2 cellular contexts compared by ENCODE assay signal in the genomic region with DNA sequence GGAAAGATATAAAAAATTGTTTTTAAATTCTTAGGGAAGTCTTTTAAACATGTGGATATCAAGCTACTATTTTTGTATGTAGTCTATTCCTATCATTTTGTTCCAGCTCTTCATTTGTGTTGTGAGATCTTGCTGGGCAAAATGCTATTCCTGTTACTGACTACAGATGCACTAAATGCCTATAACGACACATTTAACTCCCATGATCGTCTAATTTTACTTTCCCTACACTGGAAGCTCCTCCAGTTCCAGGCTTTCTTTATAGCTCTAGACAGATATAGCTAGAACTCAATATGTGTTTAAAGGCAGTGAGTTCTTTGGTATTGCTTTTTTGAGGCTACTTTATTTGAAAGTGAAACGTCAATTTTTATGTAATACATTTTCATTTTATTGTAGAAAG.
TF ChIP-seq lines count a peak whose summit lies in the region.

No MANE protein-coding gene starts in this region.

TF ChIP-seq in SK-N-SH, 30 proteins besides CTCF, POLR2A, EP300 and RAD21 (continued from another document):
- TF ChIP-seq REST (IDR thresholded peaks at IDR 0.05; ENCODE audit: low read depth, low read length) (no peak), RCOR1 (IDR thresholded peaks at IDR 0.05; ENCODE audit: low read length) (no peak), ELF1 (IDR thresholded peaks at IDR 0.05) (no peak), FOSL2 (IDR thresholded peaks at IDR 0.05; ENCODE audit: borderline replicate concordance, low read depth) (no peak), ZBTB33 (IDR thresholded peaks at IDR 0.05; ENCODE audit: borderline replicate concordance, low read depth) (no peak), FOXM1 (IDR thresholded peaks at IDR 0.05; ENCODE audit: low read depth) (no peak), GABPA (IDR thresholded peaks at IDR 0.05; ENCODE audit: low read depth) (no peak), RXRA (IDR thresholded peaks at IDR 0.05; ENCODE audit: borderline replicate concordance, low read depth) (no peak), MEF2A (IDR thresholded peaks at IDR 0.05; ENCODE audit: borderline replicate concordance, low read depth) (no peak), NRF1 (IDR thresholded peaks at IDR 0.05; ENCODE audit: low read depth, low read length) (no peak), JUND (IDR thresholded peaks at IDR 0.05) (no peak)
- TF ChIP-seq, protein P1, sequence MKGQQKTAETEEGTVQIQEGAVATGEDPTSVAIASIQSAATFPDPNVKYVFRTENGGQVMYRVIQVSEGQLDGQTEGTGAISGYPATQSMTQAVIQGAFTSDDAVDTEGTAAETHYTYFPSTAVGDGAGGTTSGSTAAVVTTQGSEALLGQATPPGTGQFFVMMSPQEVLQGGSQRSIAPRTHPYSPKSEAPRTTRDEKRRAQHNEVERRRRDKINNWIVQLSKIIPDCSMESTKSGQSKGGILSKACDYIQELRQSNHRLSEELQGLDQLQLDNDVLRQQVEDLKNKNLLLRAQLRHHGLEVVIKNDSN (IDR thresholded peaks at IDR 0.05; ENCODE audit: borderline replicate concordance, low read depth), result no peak

TF ChIP-seq in SK-N-SH treated with all-trans-retinoic acid at 6 μM for 48 hours, 23 proteins besides CTCF, POLR2A, EP300 and RAD21 (continued from another document):
- TF ChIP-seq GLIS3 (CRISPR knock-in tag; IDR thresholded peaks at IDR 0.05), result no peak
- TF ChIP-seq TCF4 (CRISPR knock-in tag; IDR thresholded peaks at IDR 0.05; ENCODE audit: borderline replicate concordance), result no peak
- no peak for TF ChIP-seq RARB (CRISPR knock-in tag; IDR thresholded peaks at IDR 0.05)
TF ChIP-seq in SK-N-SH treated with all-trans-retinoic acid at 6 μM for 48 hours: peak in this region for 0.
